In the genomic region with DNA sequence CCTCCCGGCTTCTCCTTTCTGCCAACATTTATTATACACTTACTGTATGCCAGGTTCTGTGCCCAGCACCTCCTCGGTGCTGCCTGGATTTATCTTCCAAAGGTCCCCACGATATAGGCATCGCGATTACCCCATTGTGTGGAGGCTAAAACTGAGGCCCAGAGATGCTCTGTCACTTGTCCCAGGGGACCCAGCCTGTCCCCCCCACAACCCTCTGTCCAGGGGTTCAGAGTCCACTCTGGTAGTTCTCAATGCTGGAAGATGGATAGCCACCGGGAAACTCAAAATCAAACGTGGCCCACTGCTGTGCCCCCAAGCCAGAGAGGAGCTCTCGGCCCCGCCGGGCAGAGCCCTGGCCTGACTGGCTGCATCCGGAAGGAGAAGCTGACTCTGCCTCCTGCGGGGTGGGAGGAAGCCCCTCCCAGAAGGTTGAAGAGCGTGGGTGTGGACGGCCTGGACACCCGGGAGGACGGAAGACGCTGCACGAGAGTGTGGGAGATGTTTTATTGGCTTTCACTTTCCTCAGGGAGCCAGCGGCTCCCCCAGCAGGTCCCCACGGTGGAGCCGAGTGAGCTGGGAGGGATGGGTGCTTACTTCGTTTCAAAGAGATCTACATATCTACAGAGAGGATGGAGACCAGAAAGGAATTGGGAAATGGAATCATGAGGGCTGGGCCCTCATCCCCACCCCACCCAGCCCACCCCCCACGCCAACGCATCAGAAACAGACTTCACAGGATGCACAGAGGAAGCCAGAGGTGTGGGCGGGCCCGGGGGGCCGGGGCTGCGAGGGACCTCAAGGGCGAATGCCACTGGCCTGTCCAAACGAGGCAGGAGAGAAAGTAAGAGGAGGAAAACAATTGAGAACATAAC, we compare ENCODE assay signal across 21 cellular contexts. TPM values are rescaled to one million over a fixed set of nuclear protein-coding genes. Genes with fewer than 3 reads are reported as not detected.
A peak's percentile ranks its signal among the peaks of the same experiment; 100 is the strongest.
DNase-seq lines count a peak whose midpoint lies in the region; ATAC-seq and TF ChIP-seq lines count a peak whose summit lies in the region.
"Had no signal": no experiment of that assay in that cellular context is flagged by ENCODE, and none has a peak within 500 bp of the region (broad histone marks: within the 10 kb centered on the region; RNA-seq: fewer than 3 reads in every experiment).

No MANE protein-coding gene starts in this region.

- no peaks in the 10 kb centered on the region for H3K36me3 Mint-ChIP-seq in natural killer cell
- no peaks in the 10 kb centered on the region for H3K36me3 Mint-ChIP-seq in natural killer cell treated with Interleukin-12 subunit alpha and Interleukin-12 subunit beta and Interleukin-15 and Interleukin-18, amount 100 ng/mL, for 72 hours
- H3K36me3 Mint-ChIP-seq in activated CD4-positive, alpha-beta memory T cell treated with anti-CD3 and anti-CD28 coated beads for 36 hours: no peaks in the 10 kb centered on the region

- no peaks in the 10 kb centered on the region for H3K27me3 ChIP-seq in right lobe of liver
- H3K27me3 ChIP-seq in vagina: no peaks in the 10 kb centered on the region
- H3K27me3 ChIP-seq: cardiac muscle cell, thyroid gland had no signal

- DNase-seq in natural killer cell (no peak), choroid plexus epithelial cell (ENCODE audit: low read depth) (peak; percentile 44), right lobe of liver (no peak), vagina (ENCODE audit: extremely low spot score in 2 of 2) (no peak), DMS53 (lab: John Stamatoyannopoulos, UW) (no peak)
- no peak for DNase-seq in natural killer cell treated with Interleukin-12 subunit alpha and Interleukin-12 subunit beta and Interleukin-15 and Interleukin-18, amount 100 ng/mL, for 72 hours (ENCODE audit: low spot score)
- no peak for DNase-seq in activated CD4-positive, alpha-beta memory T cell treated with anti-CD3 and anti-CD28 coated beads for 36 hours
- DNase-seq: activated gamma-delta T cell, endodermal cell, gastrocnemius medialis, Kasumi-1, NCI-H146, PC-3, psoas muscle, thyroid gland had no signal

- no peak for ATAC-seq in natural killer cell
- no peak for ATAC-seq in natural killer cell treated with Interleukin-12 subunit alpha and Interleukin-12 subunit beta and Interleukin-15 and Interleukin-18, amount 100 ng/mL, for 72 hours
- ATAC-seq in right lobe of liver: peak; percentile 8 to 52 (median 32)
- no peak for ATAC-seq in GM21825 (IDR thresholded peaks at IDR 0.05; ENCODE audit: unreplicated experiment)
- ATAC-seq: gastrocnemius medialis, psoas muscle had no signal

- POLR2A ChIA-PET in activated CD4-positive, alpha-beta memory T cell treated with anti-CD3 and anti-CD28 coated beads for 36 hours (lab: Charles Lee): no interaction called here

- CTCF ChIA-PET in activated CD4-positive, alpha-beta memory T cell treated with anti-CD3 and anti-CD28 coated beads for 36 hours (lab: Charles Lee): interaction anchor here (2.0 kb wide), 1 partner anchor 166 kb away, joined by 4 read pairs; no protein-coding TSS in a partner anchor

- WGBS in right lobe of liver (ENCODE audit: insufficient coverage, low coverage, low lambda C conversion rate, missing lambda C conversion rate): 25% methylated on average over 16 of the region's 30 CpGs

- H3K9me3 ChIP-seq in right lobe of liver (no peaks in the 10 kb centered on the region), vagina (no peaks in the 10 kb centered on the region)
- H3K9me3 ChIP-seq: Caco-2, gastrocnemius medialis, psoas muscle, thyroid gland had no signal

- no peaks in the 10 kb centered on the region for H3K9me3 Mint-ChIP-seq in natural killer cell
- H3K9me3 Mint-ChIP-seq in natural killer cell treated with Interleukin-12 subunit alpha and Interleukin-12 subunit beta and Interleukin-15 and Interleukin-18, amount 100 ng/mL, for 72 hours: no peaks in the 10 kb centered on the region
- no peaks in the 10 kb centered on the region for H3K9me3 Mint-ChIP-seq in activated CD4-positive, alpha-beta memory T cell treated with anti-CD3 and anti-CD28 coated beads for 36 hours
- H3K9me3 Mint-ChIP-seq: endodermal cell had no signal

- H3K27me3 Mint-ChIP-seq in natural killer cell (ENCODE audit: low read depth in 2 of 2): peaks cover 34 to 41% of the 10 kb centered on the region in 2 donors
- H3K27me3 Mint-ChIP-seq in natural killer cell treated with Interleukin-12 subunit alpha and Interleukin-12 subunit beta and Interleukin-15 and Interleukin-18, amount 100 ng/mL, for 72 hours: peaks cover 28% of the 10 kb centered on the region in 2 donors
- H3K27me3 Mint-ChIP-seq in activated CD4-positive, alpha-beta memory T cell treated with anti-CD3 and anti-CD28 coated beads for 36 hours: peaks cover 32% of the 10 kb centered on the region

- H3K36me3 ChIP-seq in right lobe of liver: no peaks in the 10 kb centered on the region
- no peaks in the 10 kb centered on the region for H3K36me3 ChIP-seq in vagina
- H3K36me3 ChIP-seq: cardiac muscle cell, gastrocnemius medialis, thyroid gland had no signal

- TF ChIP-seq CTCF in natural killer cell (IDR thresholded peaks at IDR 0.05) (no peak), choroid plexus epithelial cell (conservative IDR thresholded peaks at IDR 0.05; ENCODE audit: low read depth, low read length) (no peak), right lobe of liver (IDR thresholded peaks at IDR 0.05) (no peak), vagina (IDR thresholded peaks at IDR 0.05) (no peak)

- peaks cover 5 to 7% of the 10 kb centered on the region in 2 donors for H3K4me1 Mint-ChIP-seq in natural killer cell
- peaks cover 6 to 7% of the 10 kb centered on the region in 2 donors for H3K4me1 Mint-ChIP-seq in natural killer cell treated with Interleukin-12 subunit alpha and Interleukin-12 subunit beta and Interleukin-15 and Interleukin-18, amount 100 ng/mL, for 72 hours (ENCODE audit: low read depth in 2 of 2)
- peaks cover 3% of the 10 kb centered on the region for H3K4me1 Mint-ChIP-seq in activated CD4-positive, alpha-beta memory T cell treated with anti-CD3 and anti-CD28 coated beads for 36 hours (ENCODE audit: low read depth)

- H3K27ac ChIP-seq in right lobe of liver (no peak overlapping the region), vagina (no peak overlapping the region)
- H3K27ac ChIP-seq: cardiac muscle cell, gastrocnemius medialis, psoas muscle, thyroid gland, VCaP had no signal

- H3K4me3 ChIP-seq in choroid plexus epithelial cell (ENCODE audit: low read depth, low read length): peak overlapping the region; percentile 30
- H3K4me3 ChIP-seq in right lobe of liver: no peak overlapping the region
- H3K4me3 ChIP-seq in vagina: peak overlapping the region; percentile 1 to 10
- H3K4me3 ChIP-seq: cardiac muscle cell, gastrocnemius medialis, psoas muscle, thyroid gland had no signal

- H3K4me3 Mint-ChIP-seq in natural killer cell: peak overlapping the region; percentile 59
- no peak overlapping the region for H3K4me3 Mint-ChIP-seq in natural killer cell treated with Interleukin-12 subunit alpha and Interleukin-12 subunit beta and Interleukin-15 and Interleukin-18, amount 100 ng/mL, for 72 hours
- no peak overlapping the region for H3K4me3 Mint-ChIP-seq in activated CD4-positive, alpha-beta memory T cell treated with anti-CD3 and anti-CD28 coated beads for 36 hours
- H3K4me3 Mint-ChIP-seq: endodermal cell had no signal

- intact Hi-C loops in natural killer cell (cut with micrococcal nuclease): no loop called here
- intact Hi-C loops in right lobe of liver (cut with DNase I): no loop called here
- intact Hi-C loops in vagina (cut with DNase I): no loop called here
- intact Hi-C loops in activated CD4-positive, alpha-beta memory T cell treated with anti-CD3 and anti-CD28 coated beads for 36 hours (cut with micrococcal nuclease): no loop called here

- H3K4me1 ChIP-seq in right lobe of liver: no peaks in the 10 kb centered on the region
- peaks cover 17% of the 10 kb centered on the region for H3K4me1 ChIP-seq in vagina
- H3K4me1 ChIP-seq: Caco-2, gastrocnemius medialis, psoas muscle had no signal

- no peak overlapping the region for H3K27ac Mint-ChIP-seq in natural killer cell
- H3K27ac Mint-ChIP-seq in natural killer cell treated with Interleukin-12 subunit alpha and Interleukin-12 subunit beta and Interleukin-15 and Interleukin-18, amount 100 ng/mL, for 72 hours: no peak overlapping the region
- H3K27ac Mint-ChIP-seq in activated CD4-positive, alpha-beta memory T cell treated with anti-CD3 and anti-CD28 coated beads for 36 hours: no peak overlapping the region

- TF ChIP-seq POLR2A in right lobe of liver (IDR thresholded peaks at IDR 0.05) (no peak), vagina (IDR thresholded peaks at IDR 0.05) (no peak)

RNA-seq across cellular contexts. Expression of a gene that starts 32.4 kb away (rescaled TPM):
- total RNA-seq in natural killer cell: not detected
- total RNA-seq in natural killer cell treated with Interleukin-12 subunit alpha and Interleukin-12 subunit beta and Interleukin-15 and Interleukin-18, amount 100 ng/mL, for 72 hours: not detected
- total RNA-seq in right lobe of liver: 1 to 10 TPM; 1.6 to 5.8 (median 3.0) TPM
- not detected for total RNA-seq in vagina
- not detected for total RNA-seq in activated CD4-positive, alpha-beta memory T cell treated with anti-CD3 and anti-CD28 coated beads for 36 hours
- total RNA-seq: Caco-2, endodermal cell, gastrocnemius medialis, NCI-H460, PC-3, psoas muscle, thyroid gland had no signal

RNA-seq across cellular contexts. Expression of a gene that starts 42.3 kb away (rescaled TPM):
- total RNA-seq in natural killer cell (not detected), right lobe of liver (10 to 100 TPM in 3 of 6 experiments, 1 to 10 TPM in 3; 9.2 to 24.8 (median 12.7) TPM), vagina (2.0 TPM)
- total RNA-seq in natural killer cell treated with Interleukin-12 subunit alpha and Interleukin-12 subunit beta and Interleukin-15 and Interleukin-18, amount 100 ng/mL, for 72 hours: not detected
- total RNA-seq in activated CD4-positive, alpha-beta memory T cell treated with anti-CD3 and anti-CD28 coated beads for 36 hours: under 1 TPM; 0.05 to 0.07 TPM
- total RNA-seq: NCI-H460, PC-3 had no signal

RNA-seq across cellular contexts. Expression of a gene that starts 52.1 kb away (rescaled TPM):
- not detected for total RNA-seq in natural killer cell
- total RNA-seq in natural killer cell treated with Interleukin-12 subunit alpha and Interleukin-12 subunit beta and Interleukin-15 and Interleukin-18, amount 100 ng/mL, for 72 hours: not detected
- not detected for total RNA-seq in right lobe of liver
- not detected for total RNA-seq in vagina
- not detected for total RNA-seq in activated CD4-positive, alpha-beta memory T cell treated with anti-CD3 and anti-CD28 coated beads for 36 hours
- total RNA-seq: Caco-2, cardiac muscle cell, endodermal cell, gastrocnemius medialis, mucosa of gallbladder, NCI-H460, PC-3, thyroid gland had no signal

RNA-seq across cellular contexts. Expression of a gene that starts 59.3 kb away (rescaled TPM):
- not detected for total RNA-seq in natural killer cell
- total RNA-seq in natural killer cell treated with Interleukin-12 subunit alpha and Interleukin-12 subunit beta and Interleukin-15 and Interleukin-18, amount 100 ng/mL, for 72 hours: not detected
- 10 to 100 TPM in 1 of 6 experiments, 1 to 10 TPM in 5; 1.2 to 12.9 (median 5.7) TPM for total RNA-seq in right lobe of liver
- total RNA-seq in vagina: 12.0 TPM
- total RNA-seq in activated CD4-positive, alpha-beta memory T cell treated with anti-CD3 and anti-CD28 coated beads for 36 hours: not detected
- total RNA-seq: Caco-2, cardiac muscle cell, endodermal cell, gastrocnemius medialis, NCI-H460, PC-3 had no signal

Comparison
In these comparisons a context has a peak if more than half of its experiments do, and no peak if none do; other contexts are left out.
1. ATAC-seq: peak in right lobe of liver (4 of 4); none in natural killer cell (0 of 3), natural killer cell treated with Interleukin-12 subunit alpha and Interleukin-12 subunit beta and Interleukin-15 and Interleukin-18, amount 100 ng/mL, for 72 hours (0 of 2) and GM21825 (single experiment).
2. H3K4me3 ChIP-seq: peak in choroid plexus epithelial cell (single experiment) and vagina (2 of 2); none in right lobe of liver (0 of 3).